In the genomic region with DNA sequence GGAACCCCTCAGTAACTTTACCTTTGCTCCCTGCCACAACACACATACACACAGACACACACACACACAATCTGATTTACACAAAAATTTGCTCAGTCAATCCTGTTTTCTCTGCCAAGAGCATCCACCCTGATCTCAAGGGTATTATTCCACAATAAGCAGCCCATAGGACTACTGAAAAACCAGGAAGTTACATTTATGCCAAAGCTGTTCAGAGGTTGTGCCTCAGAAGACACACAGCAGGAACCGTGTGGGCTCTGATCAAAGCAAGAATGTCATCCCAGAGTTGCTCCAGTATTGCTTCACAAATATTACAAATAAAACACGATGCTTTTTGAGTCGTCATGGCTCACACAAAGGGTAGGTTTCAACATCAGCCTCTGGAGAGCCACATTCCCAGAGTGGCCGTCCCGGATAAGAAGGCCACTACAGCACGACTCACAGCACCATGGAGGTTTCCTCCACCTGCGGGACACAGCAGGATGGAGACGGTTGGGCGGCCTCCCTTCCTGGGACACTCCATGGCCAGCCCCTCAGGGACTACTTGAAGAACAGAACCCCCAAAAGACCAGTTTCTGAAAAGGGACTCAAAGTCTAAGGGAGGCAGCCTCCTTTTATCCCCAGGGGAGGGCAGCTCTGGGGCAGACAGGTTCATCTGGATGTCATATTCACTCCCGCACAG, we compare ENCODE assay signal across 8 cellular contexts. TPM values are rescaled to one million over a fixed set of nuclear protein-coding genes. Genes with fewer than 3 reads are reported as not detected.
A peak's percentile ranks its signal among the peaks of the same experiment; 100 is the strongest.
DNase-seq lines count a peak whose midpoint lies in the region; FAIRE-seq and TF ChIP-seq lines count a peak whose summit lies in the region.

No MANE protein-coding gene starts in this region.

- H4K20me1 ChIP-seq in fibroblast of lung (ENCODE audit: control insufficient read depth, extremely low read depth, insufficient read depth, low read length): no peaks in the 10 kb centered on the region

- DNase-seq in Daoy (ENCODE audit: low read depth) (peak; percentile 19), RCC 7860 (ENCODE audit: low spot score) (peak; percentile 44), fibroblast of lung (ENCODE audit: low read depth in 2 of 2) (peak; percentile 19 to 84), renal cortical epithelial cell (ENCODE audit: low read depth) (peak; percentile 79), GM13977 (ENCODE audit: low spot score) (no peak), foreskin melanocyte (no peak), globus pallidus (ENCODE audit: low spot score) (no peak), hippocampal formation (lab: John Stamatoyannopoulos, UW) (no peak)

- H3K36me3 ChIP-seq in fibroblast of lung (ENCODE audit: control insufficient read depth, insufficient read depth, low read length): no peaks in the 10 kb centered on the region

- H3K4me3 ChIP-seq in fibroblast of lung (replicated peaks in 1 of 4; ENCODE audit: control extremely low read depth in 1 of 4, insufficient read depth in 1 of 4, low read depth in 3 of 4, low read length in 4 of 4): peak overlapping the region in 2 of 4 experiments; percentile 5 to 69

- peaks cover 10% of the 10 kb centered on the region for H3K4me1 ChIP-seq in fibroblast of lung (ENCODE audit: control insufficient read depth, extremely low read depth, insufficient read depth, low read length)

- peak overlapping the region; percentile 53 for H3K27ac ChIP-seq in fibroblast of lung (ENCODE audit: insufficient read depth, low read length)

- no peaks in the 10 kb centered on the region for H3K27me3 ChIP-seq in fibroblast of lung (ENCODE audit: control insufficient read depth, insufficient read depth, low read length)

- in situ Hi-C loops in GM13977 (cut with MboI; ENCODE audit: low pct_unique_long_range_greater_than_20kb, low sequenced_read_pairs, unreplicated experiment): no loop called here

- no peak for FAIRE-seq in RCC 7860 (lab: Jason Lieb, UNC)

- peak overlapping the region; percentile 55 for H3K4me2 ChIP-seq in fibroblast of lung (ENCODE audit: extremely low read depth, insufficient read depth, low read length)

- no peaks in the 10 kb centered on the region for H3K9me3 ChIP-seq in fibroblast of lung (ENCODE audit: control insufficient read depth, insufficient read depth, low read depth, low read length)

- no peak overlapping the region for H3K9ac ChIP-seq in fibroblast of lung (ENCODE audit: insufficient read depth, low read length)

- TF ChIP-seq CTCF in fibroblast of lung (conservative IDR thresholded peaks at IDR 0.05 in 1 of 2, IDR thresholded peaks at IDR 0.05 in 1 of 2; ENCODE audit: low read depth in 1 of 2, low read length in 2 of 2): no peak
- no peak for TF ChIP-seq CTCF in GM13977 (IDR thresholded peaks at IDR 0.05; ENCODE audit: extremely low read depth, insufficient read depth, missing control alignments)

- no peak overlapping the region for H2AFZ ChIP-seq in fibroblast of lung (ENCODE audit: low read length)

- peaks cover 2% of the 10 kb centered on the region for H3K79me2 ChIP-seq in fibroblast of lung (ENCODE audit: control insufficient read depth, insufficient read depth, low read length)

RNA-seq across cellular contexts. Expression of gene AIFM2, which starts 1.6 kb away (rescaled TPM):
- 6.5 and 7.0 TPM in 2 replicates for total RNA-seq in Daoy (2014; rRNA removed; shearing (Covaris generic))
- total RNA-seq in fibroblast of lung (10.0 and 15.5 TPM in 2 replicates), renal cortical epithelial cell (2.8 and 6.7 TPM in 2 replicates)
- polyA plus RNA-seq in fibroblast of lung: 11.1 and 15.6 TPM in 2 replicates
- polyA plus RNA-seq in fibroblast of lung (2012): 12.3 and 21.5 TPM in 2 replicates
- 12.1 and 17.0 TPM in 2 replicates for polyA minus RNA-seq in fibroblast of lung (ENCODE audit: low replicate concordance)

RNA-seq across cellular contexts. Expression of gene TYSND1, which starts 15.5 kb away (rescaled TPM):
- total RNA-seq in Daoy (2014; rRNA removed; shearing (Covaris generic)): 9.9 and 11.8 TPM in 2 replicates
- total RNA-seq in fibroblast of lung: 12.8 and 15.5 TPM in 2 replicates
- polyA plus RNA-seq in fibroblast of lung: 2.4 and 2.6 TPM in 2 replicates
- 3.3 and 3.6 TPM in 2 replicates for polyA plus RNA-seq in fibroblast of lung (2012)
- 2.9 and 6.2 TPM in 2 replicates for polyA minus RNA-seq in fibroblast of lung (ENCODE audit: low replicate concordance)
- 12.2 and 15.6 TPM in 2 replicates for total RNA-seq in renal cortical epithelial cell

RNA-seq across cellular contexts. Expression of gene SAR1A, which starts 39.3 kb away (rescaled TPM):
- 59.2 and 77.9 TPM in 2 replicates for total RNA-seq in Daoy (2014; rRNA removed; shearing (Covaris generic))
- total RNA-seq in fibroblast of lung (235 and 247 TPM in 2 replicates), renal cortical epithelial cell (158 and 257 TPM in 2 replicates)
- polyA plus RNA-seq in fibroblast of lung: 132 and 138 TPM in 2 replicates
- 113 and 161 TPM in 2 replicates for polyA plus RNA-seq in fibroblast of lung (2012)
- polyA minus RNA-seq in fibroblast of lung (ENCODE audit: low replicate concordance): 104 and 114 TPM in 2 replicates

Comparison
In these comparisons a context has a peak if more than half of its experiments do, and no peak if none do; other contexts are left out.
1. DNase-seq: peak in Daoy (single experiment), RCC 7860 (single experiment), fibroblast of lung (2 of 2) and renal cortical epithelial cell (single experiment); none in GM13977 (single experiment), foreskin melanocyte (single experiment), globus pallidus (single experiment) and hippocampal formation (0 of 2).